ENCODE assay signal across 1 cellular context in the genomic region with DNA sequence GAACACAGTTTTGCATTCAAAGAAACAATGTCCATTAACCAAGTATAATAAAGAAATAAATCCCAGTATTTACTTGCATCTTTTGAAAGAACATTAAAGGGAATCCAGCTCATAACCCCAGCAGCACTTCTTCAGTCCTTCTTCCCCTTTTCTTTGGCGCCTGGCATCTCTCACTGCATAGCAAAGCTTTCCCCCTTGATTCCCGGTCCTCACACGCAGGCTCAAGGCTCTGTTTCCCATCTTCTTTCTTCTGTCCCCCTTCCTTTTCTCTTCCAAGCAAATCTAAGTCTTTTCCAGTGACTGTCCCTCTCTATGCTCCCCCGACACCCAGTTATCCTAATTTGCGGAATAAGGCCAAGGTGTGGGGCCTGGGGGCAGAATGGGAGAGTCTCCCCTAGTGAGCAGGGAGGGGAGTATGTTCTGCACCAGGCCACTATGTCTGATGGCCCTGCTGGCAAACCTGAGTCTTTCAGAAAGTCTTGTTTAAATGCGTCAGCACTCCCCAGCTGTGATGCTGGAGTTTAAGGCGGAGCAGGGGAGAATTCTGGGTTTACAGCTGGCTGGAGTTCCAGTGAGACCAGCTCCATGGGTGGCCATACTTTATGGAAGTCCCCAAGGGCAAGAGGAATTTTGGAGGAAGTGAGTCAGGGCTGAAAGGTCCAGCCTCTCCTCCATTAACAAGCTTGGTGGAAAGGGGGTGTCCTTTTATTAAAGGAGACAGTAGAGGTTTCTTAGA.
TF ChIP-seq lines count a peak whose summit lies in the region.

No MANE protein-coding gene starts in this region.

TF ChIP-seq in HEK293, 187 proteins besides CTCF, POLR2A, EP300 and RAD21 (continued from another document):
- TF ChIP-seq, protein P1, sequence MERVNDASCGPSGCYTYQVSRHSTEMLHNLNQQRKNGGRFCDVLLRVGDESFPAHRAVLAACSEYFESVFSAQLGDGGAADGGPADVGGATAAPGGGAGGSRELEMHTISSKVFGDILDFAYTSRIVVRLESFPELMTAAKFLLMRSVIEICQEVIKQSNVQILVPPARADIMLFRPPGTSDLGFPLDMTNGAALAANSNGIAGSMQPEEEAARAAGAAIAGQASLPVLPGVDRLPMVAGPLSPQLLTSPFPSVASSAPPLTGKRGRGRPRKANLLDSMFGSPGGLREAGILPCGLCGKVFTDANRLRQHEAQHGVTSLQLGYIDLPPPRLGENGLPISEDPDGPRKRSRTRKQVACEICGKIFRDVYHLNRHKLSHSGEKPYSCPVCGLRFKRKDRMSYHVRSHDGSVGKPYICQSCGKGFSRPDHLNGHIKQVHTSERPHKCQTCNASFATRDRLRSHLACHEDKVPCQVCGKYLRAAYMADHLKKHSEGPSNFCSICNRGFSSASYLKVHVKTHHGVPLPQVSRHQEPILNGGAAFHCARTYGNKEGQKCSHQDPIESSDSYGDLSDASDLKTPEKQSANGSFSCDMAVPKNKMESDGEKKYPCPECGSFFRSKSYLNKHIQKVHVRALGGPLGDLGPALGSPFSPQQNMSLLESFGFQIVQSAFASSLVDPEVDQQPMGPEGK (tag by site-specific recombination; IDR thresholded peaks at IDR 0.05): no peak
- TF ChIP-seq ZNF654 (tag by site-specific recombination; IDR thresholded peaks at IDR 0.05; ENCODE audit: low read depth) (no peak), ZNF157 (tag by site-specific recombination; IDR thresholded peaks at IDR 0.05) (no peak), ZSCAN23 (tag by site-specific recombination; IDR thresholded peaks at IDR 0.05) (no peak), ZNF843 (tag by site-specific recombination; IDR thresholded peaks at IDR 0.05) (no peak), ATF2 (tag by site-specific recombination; IDR thresholded peaks at IDR 0.05; ENCODE audit: low read depth) (no peak), ZNF394 (tag by site-specific recombination; IDR thresholded peaks at IDR 0.05; ENCODE audit: borderline replicate concordance) (no peak), ZNF404 (tag by site-specific recombination; IDR thresholded peaks at IDR 0.05) (no peak), KLF10 (tag by site-specific recombination; IDR thresholded peaks at IDR 0.05) (no peak), IKZF3 (tag by site-specific recombination; IDR thresholded peaks at IDR 0.05) (no peak), ZNF660 (tag by site-specific recombination; IDR thresholded peaks at IDR 0.05) (peak; percentile 72; the same call in 1 of the 2 replicates)
- TF ChIP-seq, protein P2, sequence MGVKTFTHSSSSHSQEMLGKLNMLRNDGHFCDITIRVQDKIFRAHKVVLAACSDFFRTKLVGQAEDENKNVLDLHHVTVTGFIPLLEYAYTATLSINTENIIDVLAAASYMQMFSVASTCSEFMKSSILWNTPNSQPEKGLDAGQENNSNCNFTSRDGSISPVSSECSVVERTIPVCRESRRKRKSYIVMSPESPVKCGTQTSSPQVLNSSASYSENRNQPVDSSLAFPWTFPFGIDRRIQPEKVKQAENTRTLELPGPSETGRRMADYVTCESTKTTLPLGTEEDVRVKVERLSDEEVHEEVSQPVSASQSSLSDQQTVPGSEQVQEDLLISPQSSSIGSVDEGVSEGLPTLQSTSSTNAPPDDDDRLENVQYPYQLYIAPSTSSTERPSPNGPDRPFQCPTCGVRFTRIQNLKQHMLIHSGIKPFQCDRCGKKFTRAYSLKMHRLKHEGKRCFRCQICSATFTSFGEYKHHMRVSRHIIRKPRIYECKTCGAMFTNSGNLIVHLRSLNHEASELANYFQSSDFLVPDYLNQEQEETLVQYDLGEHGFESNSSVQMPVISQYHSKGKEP (tag by site-specific recombination; IDR thresholded peaks at IDR 0.05): no peak
TF ChIP-seq in HEK293: peak in this region for 4.
